Comparison of ENCODE assay signal across 9 cellular contexts in the genomic region with DNA sequence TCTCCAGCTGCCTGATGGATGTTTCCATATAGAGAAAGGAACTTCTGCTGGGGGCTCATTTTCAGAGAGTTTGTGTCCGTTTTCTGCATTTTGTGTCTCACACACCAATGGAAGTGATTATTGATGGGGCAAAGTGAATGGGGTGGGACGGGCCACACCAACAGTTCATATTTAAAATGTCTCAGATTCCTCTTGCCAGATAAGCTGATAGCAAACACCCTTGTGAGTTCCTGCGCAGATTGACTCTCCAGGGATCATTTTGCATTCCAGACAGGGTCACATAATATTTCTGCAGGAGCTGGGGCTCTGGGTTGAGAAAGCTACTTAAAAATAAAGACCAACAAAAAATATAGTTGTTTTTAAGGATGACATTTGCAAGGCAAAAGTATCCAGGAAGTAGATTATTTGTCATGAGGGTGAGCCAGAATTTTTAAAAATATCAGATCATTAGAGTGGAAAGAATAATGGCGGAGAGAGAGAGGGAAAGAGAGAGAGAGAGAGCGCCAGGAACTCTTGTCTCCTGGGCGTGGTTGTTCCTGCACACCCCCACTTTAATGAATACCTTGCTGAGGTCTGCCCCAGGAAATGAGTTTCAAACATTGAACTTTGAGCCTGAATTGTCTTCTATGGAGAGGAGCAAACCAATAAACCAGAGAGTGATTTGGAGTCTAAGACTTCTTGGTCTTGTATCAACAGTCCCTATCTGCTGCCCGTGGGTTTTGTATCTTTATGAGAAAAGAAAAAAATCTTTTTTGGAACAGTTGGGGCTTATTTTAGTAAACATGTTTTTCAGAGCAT. TPM values are rescaled to one million over a fixed set of nuclear protein-coding genes. Genes with fewer than 3 reads are reported as not detected.
DNase-seq lines count a peak whose midpoint lies in the region; ATAC-seq and TF ChIP-seq lines count a peak whose summit lies in the region.
"Had no signal": no experiment of that assay in that cellular context is flagged by ENCODE, and none has a peak within 500 bp of the region (broad histone marks: within the 10 kb centered on the region; RNA-seq: fewer than 3 reads in every experiment).

No MANE protein-coding gene starts in this region.

- H3K9me3 ChIP-seq in heart left ventricle (no peaks in the 10 kb centered on the region), gastrocnemius medialis (no peaks in the 10 kb centered on the region)

- TF ChIP-seq CTCF in heart left ventricle (IDR thresholded peaks at IDR 0.05), result no peak
- TF ChIP-seq CTCF in gastrocnemius medialis (IDR thresholded peaks at IDR 0.05 in 4 of 5, conservative IDR thresholded peaks at IDR 0.05 in 1 of 5), result no peak

- no peak overlapping the region for H3K4me3 Mint-ChIP-seq in activated CD8-positive, alpha-beta T cell treated with anti-CD3 and anti-CD28 coated beads, Interleukin-2, amount 10 ng/mL, durations not matched to agents 7 days and 5 days

- POLR2A ChIA-PET in activated CD8-positive, alpha-beta T cell treated with anti-CD3 and anti-CD28 coated beads, Interleukin-2, amount 10 ng/mL, durations not matched to agents 7 days and 5 days (lab: Charles Lee), result interaction anchor here (1.0 to 1.5 kb wide), 2 partner anchors 9 to 11 kb away, joined by 3 read pairs; no protein-coding TSS in a partner anchor

- no peaks in the 10 kb centered on the region for H3K9me3 Mint-ChIP-seq in activated CD8-positive, alpha-beta T cell treated with anti-CD3 and anti-CD28 coated beads, Interleukin-2, amount 10 ng/mL, durations not matched to agents 7 days and 5 days (ENCODE audit: insufficient read depth)

- in situ Hi-C loops in G401 (cut with HindIII; ENCODE audit: low sequenced_read_pairs), result no loop called here
- in situ Hi-C loops in gastrocnemius medialis (cut with MboI; ENCODE audit: low sequenced_read_pairs in 4 of 4), result no loop called here

- H3K36me3 ChIP-seq in heart left ventricle, result peaks cover 0 to 8% (median 0%) of the 10 kb centered on the region in 9 donors
- H3K36me3 ChIP-seq in gastrocnemius medialis, result no peaks in the 10 kb centered on the region

- TF ChIP-seq POLR2A in heart left ventricle (IDR thresholded peaks at IDR 0.05) (no peak), gastrocnemius medialis (IDR thresholded peaks at IDR 0.05) (no peak)

- H3K4me3 ChIP-seq in heart left ventricle, result no peak overlapping the region
- H3K4me3 ChIP-seq in gastrocnemius medialis, result no peak overlapping the region

- peaks cover 0 to 75% (median 52%) of the 10 kb centered on the region in 12 donors for H3K4me1 ChIP-seq in heart left ventricle
- H3K4me1 ChIP-seq in gastrocnemius medialis, result no peaks in the 10 kb centered on the region

- peak; percentile 32 for DNase-seq in G401 (ENCODE audit: low spot score)
- no peak for DNase-seq in activated CD8-positive, alpha-beta T cell treated with anti-CD3 and anti-CD28 coated beads, Interleukin-2, amount 10 ng/mL, durations not matched to agents 7 days and 5 days
- no peak for DNase-seq in heart left ventricle
- no peak for DNase-seq in gastrocnemius medialis
- DNase-seq in NCI-H2171 treated with DMSO at 0.1 percent for 48 hours (lab: John Stamatoyannopoulos, UW), result no peak
- no peak for DNase-seq in HCEC 1CT
- DNase-seq in cerebellar cortex (ENCODE audit: low spot score), result no peak
- DNase-seq in HUDEP-2 (lab: John Stamatoyannopoulos, UW; ENCODE audit: unreplicated experiment in 76 of 76), result no peak
- DNase-seq: left cardiac atrium had no signal

- peak; percentile 15 for ATAC-seq in activated CD8-positive, alpha-beta T cell treated with anti-CD3 and anti-CD28 coated beads, Interleukin-2, amount 10 ng/mL, durations not matched to agents 7 days and 5 days
- peak in 1 of 4 donors; percentile 5 for ATAC-seq in heart left ventricle
- ATAC-seq in gastrocnemius medialis, result no peak

- WGBS in heart left ventricle, 4 donors, result 44 to 55% (median 48%) methylated on average over 7 of the region's 7 CpGs

- H3K4me1 Mint-ChIP-seq in activated CD8-positive, alpha-beta T cell treated with anti-CD3 and anti-CD28 coated beads, Interleukin-2, amount 10 ng/mL, durations not matched to agents 7 days and 5 days (ENCODE audit: low read depth), result peaks cover 60% of the 10 kb centered on the region

- intact Hi-C loops in heart left ventricle (cut with DNase I) (no loop called here), gastrocnemius medialis (cut with DNase I; ENCODE audit: low total_unique reads) (loop anchor here (2.0 kb wide), 1 partner anchor 25 kb away; no protein-coding TSS in a partner anchor)

- no peaks in the 10 kb centered on the region for H3K27me3 ChIP-seq in heart left ventricle
- no peaks in the 10 kb centered on the region for H3K27me3 ChIP-seq in gastrocnemius medialis

- CTCF ChIA-PET in activated CD8-positive, alpha-beta T cell treated with anti-CD3 and anti-CD28 coated beads, Interleukin-2, amount 10 ng/mL, durations not matched to agents 7 days and 5 days (lab: Charles Lee), result interaction anchor here (0.6 to 3.4 kb wide), 9 partner anchors 17 to 94 kb away, joined by 3 to 14 read pairs (median 4); no protein-coding TSS in a partner anchor

- no peaks in the 10 kb centered on the region for H3K27me3 Mint-ChIP-seq in activated CD8-positive, alpha-beta T cell treated with anti-CD3 and anti-CD28 coated beads, Interleukin-2, amount 10 ng/mL, durations not matched to agents 7 days and 5 days (ENCODE audit: low read depth)

- peak overlapping the region; percentile 68 for H3K27ac Mint-ChIP-seq in activated CD8-positive, alpha-beta T cell treated with anti-CD3 and anti-CD28 coated beads, Interleukin-2, amount 10 ng/mL, durations not matched to agents 7 days and 5 days

- peaks cover 31% of the 10 kb centered on the region for H3K36me3 Mint-ChIP-seq in activated CD8-positive, alpha-beta T cell treated with anti-CD3 and anti-CD28 coated beads, Interleukin-2, amount 10 ng/mL, durations not matched to agents 7 days and 5 days (ENCODE audit: low read depth)

- H3K27ac ChIP-seq in heart left ventricle (peak overlapping the region in 9 of 12 donors; percentile 2 to 69 (median 55)), gastrocnemius medialis (peak overlapping the region in 3 of 4 donors; percentile 4 to 54 (median 39))

RNA-seq across cellular contexts. Expression of a gene that starts 33.3 kb away (rescaled TPM):
- 12.6 and 21.1 TPM in 2 replicates for total RNA-seq in G401 (2014; rRNA removed; shearing (Covaris generic))
- total RNA-seq in activated CD8-positive, alpha-beta T cell treated with anti-CD3 and anti-CD28 coated beads, Interleukin-2, amount 10 ng/mL, durations not matched to agents 7 days and 5 days, result 10 to 100 TPM; 34.9 to 37.5 TPM
- total RNA-seq in heart left ventricle, result 100 to 1,000 TPM in 2 of 9 donors, 10 to 100 TPM in 7; 48.2 to 110 (median 87.8) TPM
- 10 to 100 TPM; 37.6 to 86.4 TPM for polyA plus RNA-seq in heart left ventricle
- 10 to 100 TPM; 24.7 to 53.7 (median 37.0) TPM for total RNA-seq in gastrocnemius medialis
